ENCODE assay signal across 1 cellular context in the genomic region with DNA sequence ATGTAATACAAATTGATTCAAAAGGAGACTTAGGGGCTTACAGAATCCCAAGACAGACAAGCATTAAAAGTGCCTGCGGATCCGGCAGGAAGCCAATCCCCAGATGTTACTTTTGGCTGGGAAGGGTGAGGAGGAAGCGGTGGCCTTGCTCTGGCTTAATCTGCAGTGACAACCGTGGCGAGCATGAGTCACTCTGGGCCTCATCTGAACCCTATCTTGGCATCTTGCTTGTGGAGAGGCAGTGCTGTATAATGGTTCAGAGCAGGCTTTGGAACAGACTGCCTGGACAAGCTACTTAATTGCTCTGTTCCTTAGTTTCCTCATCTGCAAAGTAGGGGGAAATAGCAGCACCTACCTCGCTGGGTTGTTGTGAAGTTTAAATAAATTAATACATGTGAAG.
TF ChIP-seq lines count a peak whose summit lies in the region.

No MANE protein-coding gene starts in this region.

TF ChIP-seq in HEK293, 187 proteins besides CTCF, POLR2A, EP300 and RAD21 (continued from another document):
- TF ChIP-seq, protein P1, sequence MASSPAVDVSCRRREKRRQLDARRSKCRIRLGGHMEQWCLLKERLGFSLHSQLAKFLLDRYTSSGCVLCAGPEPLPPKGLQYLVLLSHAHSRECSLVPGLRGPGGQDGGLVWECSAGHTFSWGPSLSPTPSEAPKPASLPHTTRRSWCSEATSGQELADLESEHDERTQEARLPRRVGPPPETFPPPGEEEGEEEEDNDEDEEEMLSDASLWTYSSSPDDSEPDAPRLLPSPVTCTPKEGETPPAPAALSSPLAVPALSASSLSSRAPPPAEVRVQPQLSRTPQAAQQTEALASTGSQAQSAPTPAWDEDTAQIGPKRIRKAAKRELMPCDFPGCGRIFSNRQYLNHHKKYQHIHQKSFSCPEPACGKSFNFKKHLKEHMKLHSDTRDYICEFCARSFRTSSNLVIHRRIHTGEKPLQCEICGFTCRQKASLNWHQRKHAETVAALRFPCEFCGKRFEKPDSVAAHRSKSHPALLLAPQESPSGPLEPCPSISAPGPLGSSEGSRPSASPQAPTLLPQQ (tag by site-specific recombination; IDR thresholded peaks at IDR 0.05) = 0 out of 2 replicates have a peak, but pooled peaks have one; percentile 38
- peak; percentile 52 for TF ChIP-seq SETDB1 (IDR thresholded peaks at IDR 0.05; ENCODE audit: insufficient read length, low read length)
- TF ChIP-seq ZNF624 (tag by site-specific recombination; IDR thresholded peaks at IDR 0.05) = no peak
- TF ChIP-seq ZNF184 (tag by site-specific recombination; IDR thresholded peaks at IDR 0.05) = peak; percentile 84
- TF ChIP-seq ZNF24 (tag by site-specific recombination; IDR thresholded peaks at IDR 0.05) = peak; percentile 46; the same call in 1 of the 2 replicates
- TF ChIP-seq ZIC2 (tag by site-specific recombination; IDR thresholded peaks at IDR 0.05) = no peak
- peak; percentile 51; the same call in 1 of the 2 replicates for TF ChIP-seq ZNF501 (tag by site-specific recombination; IDR thresholded peaks at IDR 0.05)
- TF ChIP-seq, protein P2, sequence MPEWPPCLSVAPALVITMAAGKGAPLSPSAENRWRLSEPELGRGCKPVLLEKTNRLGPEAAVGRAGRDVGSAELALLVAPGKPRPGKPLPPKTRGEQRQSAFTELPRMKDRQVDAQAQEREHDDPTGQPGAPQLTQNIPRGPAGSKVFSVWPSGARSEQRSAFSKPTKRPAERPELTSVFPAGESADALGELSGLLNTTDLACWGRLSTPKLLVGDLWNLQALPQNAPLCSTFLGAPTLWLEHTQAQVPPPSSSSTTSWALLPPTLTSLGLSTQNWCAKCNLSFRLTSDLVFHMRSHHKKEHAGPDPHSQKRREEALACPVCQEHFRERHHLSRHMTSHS (tag by site-specific recombination; IDR thresholded peaks at IDR 0.05) = no peak
- no peak for TF ChIP-seq ZNF221 (tag by site-specific recombination; IDR thresholded peaks at IDR 0.05; ENCODE audit: borderline replicate concordance)
- no peak for TF ChIP-seq ZNF76 (tag by site-specific recombination; IDR thresholded peaks at IDR 0.05; ENCODE audit: borderline replicate concordance, low read depth)
- no peak for TF ChIP-seq ZNF416 (tag by site-specific recombination; IDR thresholded peaks at IDR 0.05)
- peak; percentile 73 for TF ChIP-seq WT1 (tag by site-specific recombination; IDR thresholded peaks at IDR 0.05)
- TF ChIP-seq ZNF701 (tag by site-specific recombination; IDR thresholded peaks at IDR 0.05) = no peak
- 0 out of 2 replicates have a peak, but pooled peaks have one; percentile 23 for TF ChIP-seq INSM2 (tag by site-specific recombination; IDR thresholded peaks at IDR 0.05)
- TF ChIP-seq ZNF433 (tag by site-specific recombination; IDR thresholded peaks at IDR 0.05; ENCODE audit: low read depth) = no peak
- TF ChIP-seq ZNF664 (tag by site-specific recombination; IDR thresholded peaks at IDR 0.05) = no peak
- no peak for TF ChIP-seq ZNF843 (tag by site-specific recombination; IDR thresholded peaks at IDR 0.05)
TF ChIP-seq in HEK293: peak in this region for 26.
